ENCODE assay signal across 12 cellular contexts in the genomic region with DNA sequence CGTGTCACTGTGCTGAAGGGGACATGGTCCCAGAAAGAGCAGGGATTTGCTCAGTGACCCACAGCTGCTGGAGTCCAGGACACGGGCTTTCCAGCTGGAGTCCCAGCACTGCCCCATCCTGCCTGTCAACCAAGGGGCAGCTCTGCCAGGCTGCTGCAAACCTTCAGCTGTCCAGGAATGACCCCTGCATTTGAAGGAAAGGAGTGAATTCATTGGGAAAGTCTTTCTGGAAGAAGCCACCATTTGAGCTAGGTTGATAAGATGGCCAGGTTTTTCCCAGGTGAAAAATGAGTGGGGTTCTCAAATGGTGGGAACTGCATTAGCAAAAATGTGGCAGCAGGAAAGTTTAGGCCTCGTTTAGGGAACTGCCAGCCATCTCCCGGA. TPM values are rescaled to one million over a fixed set of nuclear protein-coding genes. Genes with fewer than 3 reads are reported as not detected.
A peak's percentile ranks its signal among the peaks of the same experiment; 100 is the strongest.
DNase-seq lines count a peak whose midpoint lies in the region; ATAC-seq, FAIRE-seq and TF ChIP-seq lines count a peak whose summit lies in the region.
"Had no signal": no experiment of that assay in that cellular context is flagged by ENCODE, and none has a peak within 500 bp of the region (broad histone marks: within the 10 kb centered on the region; RNA-seq: fewer than 3 reads in every experiment).

No MANE protein-coding gene starts in this region.

- CTCF ChIA-PET in activated naive CD4-positive, alpha-beta T cell treated with anti-CD3 and anti-CD28 coated beads, Interleukin-2, amount 10 ng/mL, durations not matched to agents 7 days and 5 days (lab: Charles Lee), result interaction anchor here (4.4 to 5.8 kb wide), 3 partner anchors 10 to 45 kb away, joined by 44 to 60 read pairs (median 48); a partner anchor contains a TSS

- intact Hi-C loops in activated T-helper 1 cell treated with anti-CD3 and anti-CD28 coated beads, Interleukin-12 subunit alpha, Interleukin-12 subunit beta, Interleukin-2, Interleukin-4 antibody, amounts not matched to agents 30 ng/mL and 10 ng/mL and 1 ng/mL, durations not matched to agents 14 hours and 24 hours and 36 hours (cut with micrococcal nuclease), result no loop called here
- intact Hi-C loops in lower lobe of right lung (cut with DNase I), result no loop called here

- TF ChIP-seq CTCF in lower lobe of right lung (IDR thresholded peaks at IDR 0.05), result no peak

- no peak for FAIRE-seq in GM12892 (lab: Jason Lieb, UNC)
- FAIRE-seq: pancreas had no signal

- TF ChIP-seq POLR2A in GM12892 (IDR thresholded peaks at IDR 0.05; ENCODE audit: low read depth, low read length), result no peak

- DNase-seq in activated naive CD4-positive, alpha-beta T cell treated with anti-CD3 and anti-CD28 coated beads, Interleukin-2, amount 10 ng/mL, durations not matched to agents 7 days and 5 days, result no peak
- DNase-seq in activated naive CD4-positive, alpha-beta T cell treated with Interleukin-2 at 50 U/mL for 16 hours, result no peak
- no peak for DNase-seq in activated T-helper 1 cell treated with anti-CD3 and anti-CD28 coated beads, Interleukin-12 subunit alpha, Interleukin-12 subunit beta, Interleukin-2, Interleukin-4 antibody, amounts not matched to agents 30 ng/mL and 10 ng/mL and 1 ng/mL, durations not matched to agents 14 hours and 24 hours and 36 hours (ENCODE audit: low spot score)
- DNase-seq in lower lobe of right lung, result no peak
- DNase-seq in stimulated activated naive B cell treated with anti-CD40 and anti-IgM and Interleukin-4, amounts not matched to agents 10 μg/mL and 1 μg/mL and 100 μg/mL, for 72 hours, result no peak
- no peak for DNase-seq in pons (ENCODE audit: low spot score)
- DNase-seq in GM03348 (ENCODE audit: low spot score), result no peak
- no peak for DNase-seq in GM12892 (ENCODE audit: insufficient read length)
- DNase-seq: GOT3; stimulated activated CD4-positive, alpha-beta T cell treated with anti-CD3 and anti-CD28 coated beads, Interleukin-1b, Interleukin-23, amount 100 ng/mL, for 48 hours had no signal

- peaks cover 36% of the 10 kb centered on the region for H3K36me3 Mint-ChIP-seq in activated naive CD4-positive, alpha-beta T cell treated with anti-CD3 and anti-CD28 coated beads, Interleukin-2, amount 10 ng/mL, durations not matched to agents 7 days and 5 days
- peaks cover 53% of the 10 kb centered on the region for H3K36me3 Mint-ChIP-seq in activated T-helper 1 cell treated with anti-CD3 and anti-CD28 coated beads, Interleukin-12 subunit alpha, Interleukin-12 subunit beta, Interleukin-2, Interleukin-4 antibody, amounts not matched to agents 30 ng/mL and 10 ng/mL and 1 ng/mL, durations not matched to agents 14 hours and 24 hours and 36 hours (ENCODE audit: low read depth)
- H3K36me3 Mint-ChIP-seq in stimulated activated naive B cell treated with anti-CD40 and anti-IgM and Interleukin-4, amounts not matched to agents 10 μg/mL and 1 μg/mL and 100 μg/mL, for 72 hours, result peaks cover 60 to 74% of the 10 kb centered on the region in 2 donors

- peaks cover 34% of the 10 kb centered on the region for H3K4me1 ChIP-seq in lower lobe of right lung
- H3K4me1 ChIP-seq: pancreas had no signal

- H3K36me3 ChIP-seq in lower lobe of right lung, result peaks cover 64% of the 10 kb centered on the region
- H3K36me3 ChIP-seq: pancreas had no signal

- no peak overlapping the region for H3K27ac ChIP-seq in lower lobe of right lung
- H3K27ac ChIP-seq: pancreas had no signal

- H3K9me3 ChIP-seq in lower lobe of right lung, result no peaks in the 10 kb centered on the region
- H3K9me3 ChIP-seq: pancreas had no signal

- H3K27me3 Mint-ChIP-seq in activated naive CD4-positive, alpha-beta T cell treated with anti-CD3 and anti-CD28 coated beads, Interleukin-2, amount 10 ng/mL, durations not matched to agents 7 days and 5 days, result no peaks in the 10 kb centered on the region
- peaks cover 1% of the 10 kb centered on the region for H3K27me3 Mint-ChIP-seq in activated T-helper 1 cell treated with anti-CD3 and anti-CD28 coated beads, Interleukin-12 subunit alpha, Interleukin-12 subunit beta, Interleukin-2, Interleukin-4 antibody, amounts not matched to agents 30 ng/mL and 10 ng/mL and 1 ng/mL, durations not matched to agents 14 hours and 24 hours and 36 hours (ENCODE audit: insufficient read depth)
- H3K27me3 Mint-ChIP-seq in stimulated activated naive B cell treated with anti-CD40 and anti-IgM and Interleukin-4, amounts not matched to agents 10 μg/mL and 1 μg/mL and 100 μg/mL, for 72 hours, result no peaks in the 10 kb centered on the region

- H3K4me3 ChIP-seq in lower lobe of right lung, result peak overlapping the region; percentile 19
- H3K4me3 ChIP-seq: pancreas had no signal

- H3K27me3 ChIP-seq in lower lobe of right lung (ENCODE audit: low read depth), result no peaks in the 10 kb centered on the region
- H3K27me3 ChIP-seq: pancreas had no signal

- peak overlapping the region; percentile 62 for H3K27ac Mint-ChIP-seq in activated naive CD4-positive, alpha-beta T cell treated with anti-CD3 and anti-CD28 coated beads, Interleukin-2, amount 10 ng/mL, durations not matched to agents 7 days and 5 days
- peak overlapping the region; percentile 63 for H3K27ac Mint-ChIP-seq in activated T-helper 1 cell treated with anti-CD3 and anti-CD28 coated beads, Interleukin-12 subunit alpha, Interleukin-12 subunit beta, Interleukin-2, Interleukin-4 antibody, amounts not matched to agents 30 ng/mL and 10 ng/mL and 1 ng/mL, durations not matched to agents 14 hours and 24 hours and 36 hours
- H3K27ac Mint-ChIP-seq in stimulated activated naive B cell treated with anti-CD40 and anti-IgM and Interleukin-4, amounts not matched to agents 10 μg/mL and 1 μg/mL and 100 μg/mL, for 72 hours, result peak overlapping the region; percentile 97

- no peak overlapping the region for H3K4me3 Mint-ChIP-seq in activated naive CD4-positive, alpha-beta T cell treated with anti-CD3 and anti-CD28 coated beads, Interleukin-2, amount 10 ng/mL, durations not matched to agents 7 days and 5 days
- H3K4me3 Mint-ChIP-seq in activated T-helper 1 cell treated with anti-CD3 and anti-CD28 coated beads, Interleukin-12 subunit alpha, Interleukin-12 subunit beta, Interleukin-2, Interleukin-4 antibody, amounts not matched to agents 30 ng/mL and 10 ng/mL and 1 ng/mL, durations not matched to agents 14 hours and 24 hours and 36 hours, result peak overlapping the region; percentile 22
- H3K4me3 Mint-ChIP-seq in stimulated activated naive B cell treated with anti-CD40 and anti-IgM and Interleukin-4, amounts not matched to agents 10 μg/mL and 1 μg/mL and 100 μg/mL, for 72 hours, result peak overlapping the region; percentile 28 to 56

- H3K9me3 Mint-ChIP-seq in activated naive CD4-positive, alpha-beta T cell treated with anti-CD3 and anti-CD28 coated beads, Interleukin-2, amount 10 ng/mL, durations not matched to agents 7 days and 5 days, result no peaks in the 10 kb centered on the region
- no peaks in the 10 kb centered on the region for H3K9me3 Mint-ChIP-seq in activated T-helper 1 cell treated with anti-CD3 and anti-CD28 coated beads, Interleukin-12 subunit alpha, Interleukin-12 subunit beta, Interleukin-2, Interleukin-4 antibody, amounts not matched to agents 30 ng/mL and 10 ng/mL and 1 ng/mL, durations not matched to agents 14 hours and 24 hours and 36 hours
- no peaks in the 10 kb centered on the region for H3K9me3 Mint-ChIP-seq in stimulated activated naive B cell treated with anti-CD40 and anti-IgM and Interleukin-4, amounts not matched to agents 10 μg/mL and 1 μg/mL and 100 μg/mL, for 72 hours

- no peak for ATAC-seq in lower lobe of right lung
- ATAC-seq in stimulated activated naive B cell treated with anti-CD40 and anti-IgM and Interleukin-4, amounts not matched to agents 10 μg/mL and 1 μg/mL and 100 μg/mL, for 72 hours (replicated peaks), result no peak
- ATAC-seq: pancreas had no signal

- peaks cover 35% of the 10 kb centered on the region for H3K4me1 Mint-ChIP-seq in activated naive CD4-positive, alpha-beta T cell treated with anti-CD3 and anti-CD28 coated beads, Interleukin-2, amount 10 ng/mL, durations not matched to agents 7 days and 5 days
- peaks cover 43% of the 10 kb centered on the region for H3K4me1 Mint-ChIP-seq in activated T-helper 1 cell treated with anti-CD3 and anti-CD28 coated beads, Interleukin-12 subunit alpha, Interleukin-12 subunit beta, Interleukin-2, Interleukin-4 antibody, amounts not matched to agents 30 ng/mL and 10 ng/mL and 1 ng/mL, durations not matched to agents 14 hours and 24 hours and 36 hours (ENCODE audit: low read depth)
- peaks cover 60 to 70% of the 10 kb centered on the region in 2 donors for H3K4me1 Mint-ChIP-seq in stimulated activated naive B cell treated with anti-CD40 and anti-IgM and Interleukin-4, amounts not matched to agents 10 μg/mL and 1 μg/mL and 100 μg/mL, for 72 hours

RNA-seq across cellular contexts. Expression of a gene that starts 9.4 kb away (rescaled TPM):
- total RNA-seq in activated T-helper 1 cell treated with anti-CD3 and anti-CD28 coated beads, Interleukin-12 subunit alpha, Interleukin-12 subunit beta, Interleukin-2, Interleukin-4 antibody, amounts not matched to agents 30 ng/mL and 10 ng/mL and 1 ng/mL, durations not matched to agents 14 hours and 24 hours and 36 hours, result 1.6 and 2.0 TPM in 2 replicates
- 1.7 TPM for total RNA-seq in lower lobe of right lung
- not detected for polyA plus RNA-seq in GM12892 (2012; ENCODE audit: missing spikeins)
- total RNA-seq: MCF 10A had no signal

RNA-seq across cellular contexts. Expression of a gene that starts 10.4 kb away (rescaled TPM):
- 168 and 178 TPM in 2 replicates for total RNA-seq in activated T-helper 1 cell treated with anti-CD3 and anti-CD28 coated beads, Interleukin-12 subunit alpha, Interleukin-12 subunit beta, Interleukin-2, Interleukin-4 antibody, amounts not matched to agents 30 ng/mL and 10 ng/mL and 1 ng/mL, durations not matched to agents 14 hours and 24 hours and 36 hours
- total RNA-seq in lower lobe of right lung, result 110 TPM
- 36.8 TPM for polyA plus RNA-seq in GM12892 (2012; ENCODE audit: missing spikeins)

RNA-seq across cellular contexts. Expression of a gene that starts 13.9 kb away (rescaled TPM):
- total RNA-seq in activated T-helper 1 cell treated with anti-CD3 and anti-CD28 coated beads, Interleukin-12 subunit alpha, Interleukin-12 subunit beta, Interleukin-2, Interleukin-4 antibody, amounts not matched to agents 30 ng/mL and 10 ng/mL and 1 ng/mL, durations not matched to agents 14 hours and 24 hours and 36 hours, result 50.4 and 50.6 TPM in 2 replicates
- 48.6 TPM for total RNA-seq in lower lobe of right lung
- 11.8 TPM for polyA plus RNA-seq in GM12892 (2012; ENCODE audit: missing spikeins)

RNA-seq across cellular contexts. Expression of a gene that starts 16.0 kb away (rescaled TPM):
- total RNA-seq in activated T-helper 1 cell treated with anti-CD3 and anti-CD28 coated beads, Interleukin-12 subunit alpha, Interleukin-12 subunit beta, Interleukin-2, Interleukin-4 antibody, amounts not matched to agents 30 ng/mL and 10 ng/mL and 1 ng/mL, durations not matched to agents 14 hours and 24 hours and 36 hours, result 94.6 and 96.9 TPM in 2 replicates
- total RNA-seq in lower lobe of right lung, result 25.1 TPM
- polyA plus RNA-seq in GM12892 (2012; ENCODE audit: missing spikeins), result 27.5 TPM

RNA-seq across cellular contexts. Expression of a gene that starts 27.8 kb away (rescaled TPM):
- 103 and 106 TPM in 2 replicates for total RNA-seq in activated T-helper 1 cell treated with anti-CD3 and anti-CD28 coated beads, Interleukin-12 subunit alpha, Interleukin-12 subunit beta, Interleukin-2, Interleukin-4 antibody, amounts not matched to agents 30 ng/mL and 10 ng/mL and 1 ng/mL, durations not matched to agents 14 hours and 24 hours and 36 hours
- total RNA-seq in lower lobe of right lung, result 113 TPM
- 15.2 TPM for polyA plus RNA-seq in GM12892 (2012; ENCODE audit: missing spikeins)
